In genomic region chr17:78276098-78276497, GRCh38 we compare ENCODE assay signal across 16 cellular contexts. TPM values are rescaled to one million over a fixed set of nuclear protein-coding genes. Genes with fewer than 3 reads are reported as not detected.
DNase-seq lines count a peak whose midpoint lies in the region; ATAC-seq and TF ChIP-seq lines count a peak whose summit lies in the region.
"Had no signal": no experiment of that assay in that cellular context is flagged by ENCODE, and none has a peak within 500 bp of the region (broad histone marks: within the 10 kb centered on the region; RNA-seq: fewer than 3 reads in every experiment).

No MANE protein-coding gene starts in this region.

- TF ChIP-seq CTCF in GM13977 (IDR thresholded peaks at IDR 0.05; ENCODE audit: extremely low read depth, insufficient read depth, missing control alignments) (peak; percentile 10), OCI-LY7 (conservative IDR thresholded peaks at IDR 0.05; ENCODE audit: low read length) (0 out of 2 replicates have a peak, but pooled peaks have one; percentile 36), coronary artery (IDR thresholded peaks at IDR 0.05) (no peak)

- peaks cover 73% of the 10 kb centered on the region for H3K4me1 ChIP-seq in BLaER1
- H3K4me1 ChIP-seq in OCI-LY7 (ENCODE audit: insufficient read depth, low read length, poor library complexity, severe bottlenecking) = peaks cover 64% of the 10 kb centered on the region

- no peak overlapping the region; the same call in 1 of the 2 replicates for H2AFZ ChIP-seq in OCI-LY7 (ENCODE audit: low read length)

- POLR2A ChIA-PET in OCI-LY7 (lab: Charles Lee) = interaction anchor here (0.6 to 0.9 kb wide), 3 partner anchors 58 to 457 kb away, joined by 3 read pairs; no protein-coding TSS in a partner anchor

- H3K27me3 ChIP-seq in BLaER1 = peaks cover 23% of the 10 kb centered on the region
- H3K27me3 ChIP-seq: Peyer's patch, right atrium auricular region had no signal

- no peaks in the 10 kb centered on the region for H3K9me2 ChIP-seq in OCI-LY7 (ENCODE audit: insufficient read depth, low read length)

- in situ Hi-C loops in GM13977 (cut with MboI; ENCODE audit: low pct_unique_long_range_greater_than_20kb, low sequenced_read_pairs, unreplicated experiment) = no loop called here

- peak overlapping the region; percentile 42 for H3K4me2 ChIP-seq in BLaER1
- H3K4me2 ChIP-seq in OCI-LY7 (ENCODE audit: low read length) = peak overlapping the region; percentile 65

- H4K20me1 ChIP-seq in BLaER1 (no peaks in the 10 kb centered on the region), OCI-LY7 (ENCODE audit: insufficient read depth, low read length) (no peaks in the 10 kb centered on the region)

- DNase-seq in GM13977 (ENCODE audit: low spot score) (peak; percentile 66), OCI-LY7 (ENCODE audit: low spot score) (peak; percentile 72), amygdala (lab: John Stamatoyannopoulos, UW) (no peak), DMS 273 treated with DMSO at 0.1 percent for 48 hours (lab: John Stamatoyannopoulos, UW) (no peak), coronary artery (ENCODE audit: low spot score) (no peak)
- DNase-seq: activated CD8-positive, alpha-beta T cell treated with anti-CD3 and anti-CD28 coated beads for 36 hours; adrenal gland; NCI-H1105; NCI-H510A; stimulated activated naive CD4-positive, alpha-beta T cell treated with Interleukin-2 at 50 U/mL for 16 hours had no signal

- no peaks in the 10 kb centered on the region for H3K79me2 ChIP-seq in OCI-LY7 (ENCODE audit: insufficient read depth, low read depth, low read length)

- CTCF ChIA-PET in OCI-LY7 (lab: Charles Lee; ENCODE audit: unreplicated experiment) = no interaction called here

- H3K9ac ChIP-seq in BLaER1 = no peak overlapping the region

- H3K27ac ChIP-seq in BLaER1 = no peak overlapping the region
- H3K27ac ChIP-seq in OCI-LY7 (ENCODE audit: low read depth, low read length, poor library complexity, severe bottlenecking) = peak overlapping the region; percentile 75
- no peak overlapping the region for H3K27ac ChIP-seq in coronary artery
- H3K27ac ChIP-seq: adrenal gland, right atrium auricular region had no signal

- peak; percentile 55 for ATAC-seq in HG02678 (IDR thresholded peaks at IDR 0.05; ENCODE audit: unreplicated experiment)
- no peak for ATAC-seq in HG03469 (IDR thresholded peaks at IDR 0.05; ENCODE audit: unreplicated experiment)
- ATAC-seq: activated CD8-positive, alpha-beta T cell treated with anti-CD3 and anti-CD28 coated beads for 36 hours; left lobe of liver had no signal

- H3K4me3 ChIP-seq in BLaER1 = no peak overlapping the region
- H3K4me3 ChIP-seq in OCI-LY7 (ENCODE audit: low read depth, low read length, poor library complexity, severe bottlenecking) = peak overlapping the region; percentile 1
- no peak overlapping the region for H3K4me3 ChIP-seq in coronary artery
- H3K4me3 ChIP-seq: adrenal gland, Peyer's patch, right atrium auricular region had no signal

- no TSS peak for BruUV-seq in OCI-LY7 (replicated peaks; lab: Mats Ljungman, UMichigan)

- intact Hi-C loops in OCI-LY7 (cut with micrococcal nuclease; ENCODE audit: unreplicated experiment) = loop anchor here (1.0 kb wide), 1 partner anchor 24 kb away; no protein-coding TSS in a partner anchor

- H3K36me3 ChIP-seq in BLaER1 (no peaks in the 10 kb centered on the region), OCI-LY7 (ENCODE audit: insufficient read depth, low read length) (no peaks in the 10 kb centered on the region)
- H3K36me3 ChIP-seq: adrenal gland, Peyer's patch, right atrium auricular region had no signal

- H3K9me3 ChIP-seq in BLaER1 (no peaks in the 10 kb centered on the region), OCI-LY7 (ENCODE audit: low read length) (no peaks in the 10 kb centered on the region)
- H3K9me3 ChIP-seq: adrenal gland, Peyer's patch, right atrium auricular region had no signal

RNA-seq across cellular contexts. Expression of gene TMEM235, which starts 44.7 kb away (rescaled TPM):
- 0.32 TPM in 1 of 2 replicates, not detected in the other for total RNA-seq in OCI-LY7 (2014; rRNA removed; shearing (Covaris generic))
- total RNA-seq in OCI-LY7 (2022) = not detected in 2 replicates
- total RNA-seq: activated CD8-positive, alpha-beta T cell treated with anti-CD3 and anti-CD28 coated beads for 36 hours; adrenal gland; left lobe of liver; Peyer's patch; right atrium auricular region had no signal

Comparison
In these comparisons a context has a peak if more than half of its experiments do, and no peak if none do; other contexts are left out.
1. DNase-seq: peak in GM13977 (single experiment) and OCI-LY7 (single experiment); none in amygdala (0 of 56), DMS 273 treated with DMSO at 0.1 percent for 48 hours (single experiment) and coronary artery (single experiment).